Comparison of ENCODE assay signal across 8 cellular contexts in genomic region chr4:108512615-108513505, GRCh38.
A peak's percentile ranks its signal among the peaks of the same experiment; 100 is the strongest.
DNase-seq lines count a peak whose midpoint lies in the region; ATAC-seq and TF ChIP-seq lines count a peak whose summit lies in the region.

No MANE protein-coding gene starts in this region.

- H3K27me3 ChIP-seq in body of pancreas (no peaks in the 10 kb centered on the region), ascending aorta (no peaks in the 10 kb centered on the region)

- ATAC-seq in body of pancreas (peak; percentile 38), left lobe of liver (peak; percentile 26), GM18868 (IDR thresholded peaks at IDR 0.05; ENCODE audit: unreplicated experiment) (no peak)
- peak; percentile 89 for ATAC-seq in stimulated activated naive CD8-positive, alpha-beta T cell treated with anti-CD3 and anti-CD28 coated beads, Interleukin-15, Interleukin-2, amounts not matched to agents 100 U/mL and 50 U/mL, for 24 hours

- H3K4me3 ChIP-seq in body of pancreas, result no peak overlapping the region
- no peak overlapping the region for H3K4me3 ChIP-seq in ascending aorta

- TF ChIP-seq POLR2A in body of pancreas (IDR thresholded peaks at IDR 0.05), result no peak

- peak; percentile 17 to 65 (median 30) for DNase-seq in stimulated activated naive CD4-positive, alpha-beta T cell (lab: John Stamatoyannopoulos, UW)
- DNase-seq in stimulated activated naive CD4-positive, alpha-beta T cell treated with Interleukin-2 at 50 U/mL for 16 hours (lab: John Stamatoyannopoulos, UW), result no peak
- DNase-seq in RKO (ENCODE audit: low spot score), result peak; percentile 39
- peak; percentile 15 to 43 (median 24) for DNase-seq in body of pancreas
- DNase-seq in left lobe of liver (ENCODE audit: low spot score), result no peak
- DNase-seq in stimulated activated naive CD8-positive, alpha-beta T cell treated with anti-CD3 and anti-CD28 coated beads, Interleukin-15, Interleukin-2, amounts not matched to agents 100 U/mL and 50 U/mL, for 24 hours, result peak; percentile 43
- no peak for DNase-seq in ascending aorta (ENCODE audit: low spot score in 2 of 2)

- no peak overlapping the region for H3K27ac ChIP-seq in body of pancreas
- H3K27ac ChIP-seq in ascending aorta, result no peak overlapping the region

- intact Hi-C loops in body of pancreas (cut with DNase I) (no loop called here), ascending aorta (cut with DNase I) (no loop called here)

- H3K9me3 ChIP-seq in body of pancreas, result no peaks in the 10 kb centered on the region
- no peaks in the 10 kb centered on the region for H3K9me3 ChIP-seq in ascending aorta

- H3K36me3 ChIP-seq in body of pancreas (replicated peaks in 1 of 2; ENCODE audit: insufficient read depth in 1 of 2, low read depth in 2 of 2) (no peaks in the 10 kb centered on the region), ascending aorta (no peaks in the 10 kb centered on the region)

- no peaks in the 10 kb centered on the region for H3K4me1 ChIP-seq in body of pancreas
- no peaks in the 10 kb centered on the region for H3K4me1 ChIP-seq in ascending aorta

- 4 to 6% methylated on average over 17 of the region's 17 CpGs for WGBS in body of pancreas, 2 donors

- TF ChIP-seq CTCF in body of pancreas (IDR thresholded peaks at IDR 0.05) (peak in 3 of 7 experiments; percentile 21 to 41 (median 29)), ascending aorta (IDR thresholded peaks at IDR 0.05) (no peak)

Comparison
In these comparisons a context has a peak if more than half of its experiments do, and no peak if none do; other contexts are left out.
1. DNase-seq: peak in stimulated activated naive CD4-positive, alpha-beta T cell (6 of 6), RKO (single experiment), body of pancreas (4 of 4) and stimulated activated naive CD8-positive, alpha-beta T cell treated with anti-CD3 and anti-CD28 coated beads, Interleukin-15, Interleukin-2, amounts not matched to agents 100 U/mL and 50 U/mL, for 24 hours (single experiment); none in stimulated activated naive CD4-positive, alpha-beta T cell treated with Interleukin-2 at 50 U/mL for 16 hours (single experiment), left lobe of liver (single experiment) and ascending aorta (0 of 2).